17 cellular contexts compared by ENCODE assay signal in the genomic region with DNA sequence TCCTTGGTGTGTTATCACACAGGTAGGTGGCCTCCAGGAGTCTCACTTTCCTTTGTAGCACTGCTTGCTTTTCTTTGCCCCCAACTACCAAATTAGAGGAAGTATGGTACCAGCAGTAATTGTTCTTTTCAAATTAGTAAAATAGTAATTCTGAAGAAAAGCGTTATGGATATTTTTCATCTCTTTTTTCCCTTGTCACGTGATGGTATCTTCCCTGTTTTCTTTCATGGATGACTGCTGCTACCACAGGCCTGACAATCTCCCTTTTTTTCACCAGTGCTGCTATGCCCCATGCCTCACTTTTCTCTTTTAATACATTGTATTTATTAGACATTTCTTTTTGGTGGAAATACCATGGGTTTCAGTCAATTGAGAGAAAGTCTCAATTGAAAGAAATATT. TPM values are rescaled to one million over a fixed set of nuclear protein-coding genes. Genes with fewer than 3 reads are reported as not detected.
DNase-seq lines count a peak whose midpoint lies in the region; ATAC-seq and TF ChIP-seq lines count a peak whose summit lies in the region.
"Had no signal": no experiment of that assay in that cellular context is flagged by ENCODE, and none has a peak within 500 bp of the region (broad histone marks: within the 10 kb centered on the region; RNA-seq: fewer than 3 reads in every experiment).

No MANE protein-coding gene starts in this region.

- no peak overlapping the region for H2BK20ac ChIP-seq in H9 (ENCODE audit: low read depth, low read length, poor library complexity, severe bottlenecking)

- H3K4me1 Mint-ChIP-seq in activated CD8-positive, alpha-beta memory T cell treated with anti-CD3 and anti-CD28 coated beads, Interleukin-2, amount 10 ng/mL, durations not matched to agents 7 days and 5 days = peaks cover 41% of the 10 kb centered on the region
- H3K4me1 Mint-ChIP-seq in H9 (peaks cover 17 to 19% of the 10 kb centered on the region in 2 experiments), nephron (peaks cover 32% of the 10 kb centered on the region)
- peaks cover 27% of the 10 kb centered on the region for H3K4me1 Mint-ChIP-seq in activated T-helper 2 cell treated with anti-CD3 and anti-CD28 coated beads, Interferon-gamma antibody, Interleukin-2, Interleukin-4, amounts not matched to agents 10 μg/mL and 5 μg/mL and 100 μg/mL, durations not matched to agents 14 hours and 24 hours and 36 hours (ENCODE audit: low read depth)

- peak overlapping the region; percentile 89 for H3K4me3 Mint-ChIP-seq in activated CD8-positive, alpha-beta memory T cell treated with anti-CD3 and anti-CD28 coated beads, Interleukin-2, amount 10 ng/mL, durations not matched to agents 7 days and 5 days
- H3K4me3 Mint-ChIP-seq in H9 = no peak overlapping the region
- H3K4me3 Mint-ChIP-seq in activated T-helper 2 cell treated with anti-CD3 and anti-CD28 coated beads, Interferon-gamma antibody, Interleukin-2, Interleukin-4, amounts not matched to agents 10 μg/mL and 5 μg/mL and 100 μg/mL, durations not matched to agents 14 hours and 24 hours and 36 hours (ENCODE audit: low read depth) = peak overlapping the region; percentile 18
- peak overlapping the region; percentile 44 to 68 (median 67) for H3K4me3 Mint-ChIP-seq in nephron

- no peak overlapping the region for H2BK15ac ChIP-seq in H9 (ENCODE audit: low read depth, low read length)

- intact Hi-C loops in activated T-helper 2 cell treated with anti-CD3 and anti-CD28 coated beads, Interferon-gamma antibody, Interleukin-2, Interleukin-4, amounts not matched to agents 10 μg/mL and 5 μg/mL and 100 μg/mL, durations not matched to agents 14 hours and 24 hours and 36 hours (cut with micrococcal nuclease) = no loop called here

- H2BK12ac ChIP-seq in H9 (ENCODE audit: insufficient read length, low read depth, low read length) = no peak overlapping the region

- H3K4me2 ChIP-seq in H9 (ENCODE audit: insufficient read depth, insufficient read length, low read length) = no peak overlapping the region
- H3K4me2 ChIP-seq: hepatocyte had no signal

- no peak overlapping the region for H3K18ac ChIP-seq in H9 (ENCODE audit: insufficient read length, low read depth, low read length)

- no peak overlapping the region for H4K8ac ChIP-seq in H9 (replicated peaks; ENCODE audit: insufficient read length, low read depth, low read length)

- no peak overlapping the region for H3K56ac ChIP-seq in H9 (ENCODE audit: insufficient read length, low read depth, low read length)

- WGBS in H9 (ENCODE audit: extremely low coverage, insufficient read length, low lambda C conversion rate) = no CpG with 5 or more reads among the region's 2 CpGs

- H3K23me2 ChIP-seq in H9 (ENCODE audit: insufficient read length, low read depth, low read length, poor library complexity, severe bottlenecking) = peaks cover 7% of the 10 kb centered on the region

- H2AFZ ChIP-seq in H9 (ENCODE audit: low read length) = no peak overlapping the region
- H2AFZ ChIP-seq: hepatocyte had no signal

- H4K20me1 ChIP-seq in H9 (ENCODE audit: control insufficient read depth, insufficient read depth, insufficient read length) = no peaks in the 10 kb centered on the region

- H3K9me3 Mint-ChIP-seq in activated CD8-positive, alpha-beta memory T cell treated with anti-CD3 and anti-CD28 coated beads, Interleukin-2, amount 10 ng/mL, durations not matched to agents 7 days and 5 days (ENCODE audit: low read depth) = no peaks in the 10 kb centered on the region
- H3K9me3 Mint-ChIP-seq in H9 = peaks cover 0 to 8% of the 10 kb centered on the region in 2 experiments; a peak in 2 of 5 replicates
- H3K9me3 Mint-ChIP-seq in activated T-helper 2 cell treated with anti-CD3 and anti-CD28 coated beads, Interferon-gamma antibody, Interleukin-2, Interleukin-4, amounts not matched to agents 10 μg/mL and 5 μg/mL and 100 μg/mL, durations not matched to agents 14 hours and 24 hours and 36 hours = no peaks in the 10 kb centered on the region
- no peaks in the 10 kb centered on the region for H3K9me3 Mint-ChIP-seq in nephron

- H3K23ac ChIP-seq in H9 (ENCODE audit: insufficient read length, low read depth, low read length) = no peak overlapping the region

- peak overlapping the region; percentile 95 for H3K27ac Mint-ChIP-seq in activated CD8-positive, alpha-beta memory T cell treated with anti-CD3 and anti-CD28 coated beads, Interleukin-2, amount 10 ng/mL, durations not matched to agents 7 days and 5 days
- peak overlapping the region in 1 of 3 experiments; percentile 26; a peak in 1 of 7 replicates for H3K27ac Mint-ChIP-seq in H9
- peak overlapping the region; percentile 87 for H3K27ac Mint-ChIP-seq in activated T-helper 2 cell treated with anti-CD3 and anti-CD28 coated beads, Interferon-gamma antibody, Interleukin-2, Interleukin-4, amounts not matched to agents 10 μg/mL and 5 μg/mL and 100 μg/mL, durations not matched to agents 14 hours and 24 hours and 36 hours
- no peak overlapping the region for H3K27ac Mint-ChIP-seq in nephron

- H3K27me3 Mint-ChIP-seq in activated CD8-positive, alpha-beta memory T cell treated with anti-CD3 and anti-CD28 coated beads, Interleukin-2, amount 10 ng/mL, durations not matched to agents 7 days and 5 days = no peaks in the 10 kb centered on the region
- H3K27me3 Mint-ChIP-seq in H9 (ENCODE audit: low read depth) (peaks cover 3% of the 10 kb centered on the region; the same call in 1 of the 2 replicates), nephron (ENCODE audit: low read depth) (no peaks in the 10 kb centered on the region)
- no peaks in the 10 kb centered on the region for H3K27me3 Mint-ChIP-seq in activated T-helper 2 cell treated with anti-CD3 and anti-CD28 coated beads, Interferon-gamma antibody, Interleukin-2, Interleukin-4, amounts not matched to agents 10 μg/mL and 5 μg/mL and 100 μg/mL, durations not matched to agents 14 hours and 24 hours and 36 hours (ENCODE audit: low read depth)

- H3K9me3 ChIP-seq in H9 (ENCODE audit: control insufficient read depth, low read depth, low read length) = no peaks in the 10 kb centered on the region
- H3K9me3 ChIP-seq: right atrium auricular region had no signal

- no peak overlapping the region for H3K14ac ChIP-seq in H9 (ENCODE audit: insufficient read depth, low read length)

- no peaks in the 10 kb centered on the region for H3K79me1 ChIP-seq in H9 (ENCODE audit: insufficient read depth, low read depth, low read length, poor library complexity, severe bottlenecking)

- no peak overlapping the region for H3K27ac ChIP-seq in H9 (ENCODE audit: insufficient read length, low read depth, low read length)
- H3K27ac ChIP-seq: cardiac muscle cell, hepatocyte, right atrium auricular region, WERI-Rb-1 had no signal

- H3K4ac ChIP-seq in H9 (ENCODE audit: low read depth, low read length) = no peak overlapping the region

- H3K27me3 ChIP-seq in H9 (ENCODE audit: insufficient read depth, low read length) = no peaks in the 10 kb centered on the region
- H3K27me3 ChIP-seq: cardiac muscle cell, hepatocyte, right atrium auricular region had no signal

- no peak overlapping the region for H2BK5ac ChIP-seq in H9 (ENCODE audit: insufficient read length, low read length)

- H3K79me2 ChIP-seq in H9 (ENCODE audit: insufficient read depth, low read length) = peaks cover 12% of the 10 kb centered on the region; the same call in 1 of the 2 replicates

- no peak for DNase-seq in activated CD8-positive, alpha-beta memory T cell treated with anti-CD3 and anti-CD28 coated beads, Interleukin-2, amount 10 ng/mL, durations not matched to agents 7 days and 5 days
- no peak for DNase-seq in activated CD8-positive, alpha-beta memory T cell treated with anti-CD3 and anti-CD28 coated beads for 24 hours
- DNase-seq in H9 = no peak
- DNase-seq in activated T-helper 2 cell treated with anti-CD3 and anti-CD28 coated beads, Interferon-gamma antibody, Interleukin-2, Interleukin-4, amounts not matched to agents 10 μg/mL and 5 μg/mL and 100 μg/mL, durations not matched to agents 14 hours and 24 hours and 36 hours (ENCODE audit: low spot score) = no peak
- no peak for DNase-seq in NCI-H1417 (lab: John Stamatoyannopoulos, UW)
- DNase-seq: activated CD8-positive, alpha-beta memory T cell treated with anti-CD3 and anti-CD28 coated beads, Interleukin-2, amount 50 U/mL, for 4 hours; NCI-H187 treated with DMSO at 0.1 percent for 48 hours; NCI-H345; WERI-Rb-1 had no signal

- H4K5ac ChIP-seq in H9 (ENCODE audit: insufficient read length, low read depth, low read length) = no peak overlapping the region

- H3K4me1 ChIP-seq in H9 (ENCODE audit: insufficient read depth, low read length) = no peaks in the 10 kb centered on the region

- CTCF ChIA-PET in activated CD8-positive, alpha-beta memory T cell treated with anti-CD3 and anti-CD28 coated beads, Interleukin-2, amount 10 ng/mL, durations not matched to agents 7 days and 5 days (lab: Charles Lee) = interaction anchor here (1.6 kb wide), 1 partner anchor 11 kb away, joined by 3 read pairs; no protein-coding TSS in a partner anchor

- peaks cover 40% of the 10 kb centered on the region for H3K36me3 Mint-ChIP-seq in activated CD8-positive, alpha-beta memory T cell treated with anti-CD3 and anti-CD28 coated beads, Interleukin-2, amount 10 ng/mL, durations not matched to agents 7 days and 5 days
- peaks cover 26 to 59% (median 45%) of the 10 kb centered on the region in 3 experiments for H3K36me3 Mint-ChIP-seq in H9 (ENCODE audit: insufficient read depth in 1 of 3, low read depth in 3 of 3)
- H3K36me3 Mint-ChIP-seq in activated T-helper 2 cell treated with anti-CD3 and anti-CD28 coated beads, Interferon-gamma antibody, Interleukin-2, Interleukin-4, amounts not matched to agents 10 μg/mL and 5 μg/mL and 100 μg/mL, durations not matched to agents 14 hours and 24 hours and 36 hours (ENCODE audit: low read depth) = peaks cover 52% of the 10 kb centered on the region
- peaks cover 47% of the 10 kb centered on the region for H3K36me3 Mint-ChIP-seq in nephron (ENCODE audit: low read depth)

- no peak overlapping the region for H2AK5ac ChIP-seq in H9 (ENCODE audit: insufficient read length, low read length)

- no peak for ATAC-seq in activated CD8-positive, alpha-beta memory T cell treated with anti-CD3 and anti-CD28 coated beads, Interleukin-2, amount 10 ng/mL, durations not matched to agents 7 days and 5 days
- ATAC-seq in HG02678 (IDR thresholded peaks at IDR 0.05; ENCODE audit: unreplicated experiment) (no peak), GM21381 (IDR thresholded peaks at IDR 0.05; ENCODE audit: unreplicated experiment) (no peak)
- ATAC-seq: HepG2 had no signal

- peak; percentile 12; the same call in 1 of the 3 replicates for TF ChIP-seq CTCF in H9 (conservative IDR thresholded peaks at IDR 0.05)
- TF ChIP-seq CTCF in nephron (IDR thresholded peaks at IDR 0.05; ENCODE audit: unreplicated experiment in 3 of 3) = no peak

- no peak overlapping the region for H3K9ac ChIP-seq in H9 (ENCODE audit: extremely low read depth, insufficient read length, low read length)

- H4K91ac ChIP-seq in H9 (ENCODE audit: insufficient read length, low read depth, low read length) = no peak overlapping the region

- H3T11ph ChIP-seq in H9 (ENCODE audit: low read length) = no peak overlapping the region

- H2BK120ac ChIP-seq in H9 (ENCODE audit: low read depth, low read length, poor library complexity, severe bottlenecking) = no peak overlapping the region

RNA-seq across cellular contexts. Expression of gene ZBTB37, which starts 3.3 kb away (rescaled TPM):
- total RNA-seq in activated CD8-positive, alpha-beta memory T cell treated with anti-CD3 and anti-CD28 coated beads, Interleukin-2, amount 10 ng/mL, durations not matched to agents 7 days and 5 days = 10 to 100 TPM in 1 of 2 experiments, 1 to 10 TPM in 1; 9.5 to 13.3 TPM
- 10.6 and 12.0 TPM in 2 replicates for total RNA-seq in H9 (2021)
- 8.7 and 8.8 TPM in 2 replicates for total RNA-seq in activated T-helper 2 cell treated with anti-CD3 and anti-CD28 coated beads, Interferon-gamma antibody, Interleukin-2, Interleukin-4, amounts not matched to agents 10 μg/mL and 5 μg/mL and 100 μg/mL, durations not matched to agents 14 hours and 24 hours and 36 hours

RNA-seq across cellular contexts. Expression of gene GAS5, which starts 3.7 kb away (rescaled TPM):
- 100 to 1,000 TPM; 418 to 494 TPM for total RNA-seq in activated CD8-positive, alpha-beta memory T cell treated with anti-CD3 and anti-CD28 coated beads, Interleukin-2, amount 10 ng/mL, durations not matched to agents 7 days and 5 days
- total RNA-seq in H9 (2021) = 677 and 690 TPM in 2 replicates
- 650 and 661 TPM in 2 replicates for total RNA-seq in activated T-helper 2 cell treated with anti-CD3 and anti-CD28 coated beads, Interferon-gamma antibody, Interleukin-2, Interleukin-4, amounts not matched to agents 10 μg/mL and 5 μg/mL and 100 μg/mL, durations not matched to agents 14 hours and 24 hours and 36 hours

RNA-seq across cellular contexts. Expression of gene SERPINC1, which starts 45.6 kb away (rescaled TPM):
- total RNA-seq in activated CD8-positive, alpha-beta memory T cell treated with anti-CD3 and anti-CD28 coated beads, Interleukin-2, amount 10 ng/mL, durations not matched to agents 7 days and 5 days = not detected
- not detected in 2 replicates for total RNA-seq in H9 (2021)
- total RNA-seq in activated T-helper 2 cell treated with anti-CD3 and anti-CD28 coated beads, Interferon-gamma antibody, Interleukin-2, Interleukin-4, amounts not matched to agents 10 μg/mL and 5 μg/mL and 100 μg/mL, durations not matched to agents 14 hours and 24 hours and 36 hours = 0.16 TPM in 1 of 2 replicates, not detected in the other
- total RNA-seq: A673 had no signal

RNA-seq across cellular contexts. Expression of gene CENPL, which starts 46.8 kb away (rescaled TPM):
- 10 to 100 TPM; 35.4 to 42.0 TPM for total RNA-seq in activated CD8-positive, alpha-beta memory T cell treated with anti-CD3 and anti-CD28 coated beads, Interleukin-2, amount 10 ng/mL, durations not matched to agents 7 days and 5 days
- 14.4 and 16.9 TPM in 2 replicates for total RNA-seq in H9 (2021)
- total RNA-seq in activated T-helper 2 cell treated with anti-CD3 and anti-CD28 coated beads, Interferon-gamma antibody, Interleukin-2, Interleukin-4, amounts not matched to agents 10 μg/mL and 5 μg/mL and 100 μg/mL, durations not matched to agents 14 hours and 24 hours and 36 hours = 26.1 and 26.2 TPM in 2 replicates

RNA-seq across cellular contexts. Expression of gene DARS2, which starts 47.0 kb away (rescaled TPM):
- total RNA-seq in activated CD8-positive, alpha-beta memory T cell treated with anti-CD3 and anti-CD28 coated beads, Interleukin-2, amount 10 ng/mL, durations not matched to agents 7 days and 5 days = 10 to 100 TPM; 28.7 to 32.3 TPM
- total RNA-seq in H9 (2021) = 35.0 and 35.5 TPM in 2 replicates
- 49.7 and 49.9 TPM in 2 replicates for total RNA-seq in activated T-helper 2 cell treated with anti-CD3 and anti-CD28 coated beads, Interferon-gamma antibody, Interleukin-2, Interleukin-4, amounts not matched to agents 10 μg/mL and 5 μg/mL and 100 μg/mL, durations not matched to agents 14 hours and 24 hours and 36 hours

Comparison
In these comparisons a context has a peak if more than half of its experiments do, and no peak if none do; other contexts are left out.
1. H3K27ac Mint-ChIP-seq: peak in activated CD8-positive, alpha-beta memory T cell treated with anti-CD3 and anti-CD28 coated beads, Interleukin-2, amount 10 ng/mL, durations not matched to agents 7 days and 5 days (single experiment) and activated T-helper 2 cell treated with anti-CD3 and anti-CD28 coated beads, Interferon-gamma antibody, Interleukin-2, Interleukin-4, amounts not matched to agents 10 μg/mL and 5 μg/mL and 100 μg/mL, durations not matched to agents 14 hours and 24 hours and 36 hours (single experiment); none in nephron (0 of 3).
2. H3K4me3 Mint-ChIP-seq: peak in activated CD8-positive, alpha-beta memory T cell treated with anti-CD3 and anti-CD28 coated beads, Interleukin-2, amount 10 ng/mL, durations not matched to agents 7 days and 5 days (single experiment), activated T-helper 2 cell treated with anti-CD3 and anti-CD28 coated beads, Interferon-gamma antibody, Interleukin-2, Interleukin-4, amounts not matched to agents 10 μg/mL and 5 μg/mL and 100 μg/mL, durations not matched to agents 14 hours and 24 hours and 36 hours (single experiment) and nephron (3 of 3); none in H9 (0 of 2).